ENCODE assay signal across 8 cellular contexts in genomic region chr13:99528547-99528946, GRCh38. TPM values are rescaled to one million over a fixed set of nuclear protein-coding genes. Genes with fewer than 3 reads are reported as not detected.
A peak's percentile ranks its signal among the peaks of the same experiment; 100 is the strongest.
DNase-seq lines count a peak whose midpoint lies in the region; ATAC-seq and TF ChIP-seq lines count a peak whose summit lies in the region.

No MANE protein-coding gene starts in this region.

- H3K9ac ChIP-seq in liver (ENCODE audit: low read depth in 1 of 2, low read length in 2 of 2), result no peak overlapping the region

- ATAC-seq in heart left ventricle (no peak), left ventricle myocardium superior (no peak), HG03103 (IDR thresholded peaks at IDR 0.05; ENCODE audit: low read depth, unreplicated experiment) (peak; percentile 69), GM21526 (IDR thresholded peaks at IDR 0.05; ENCODE audit: low FRiP score, unreplicated experiment) (no peak)

- H3K4me1 ChIP-seq in heart left ventricle (peaks cover 0 to 8% (median 0%) of the 10 kb centered on the region in 12 donors), liver (ENCODE audit: control insufficient read depth in 4 of 4, insufficient read depth in 4 of 4, low read length in 3 of 4) (peaks cover 0 to 10% (median 6%) of the 10 kb centered on the region in 4 donors)

- H3K27me3 ChIP-seq in heart left ventricle (no peaks in the 10 kb centered on the region), liver (ENCODE audit: control insufficient read depth in 4 of 4, insufficient read depth in 4 of 4, low read length in 3 of 4) (no peaks in the 10 kb centered on the region)

- intact Hi-C loops in heart left ventricle (cut with DNase I), result no loop called here
- intact Hi-C loops in left ventricle myocardium superior (cut with micrococcal nuclease), result no loop called here

- in situ Hi-C loops in SK-MEL-5 (cut with HindIII; ENCODE audit: low pct_unique_long_range_greater_than_20kb, low sequenced_read_pairs), result no loop called here

- peak in 7 of 12 donors; percentile 9 to 35 (median 13) for TF ChIP-seq CTCF in heart left ventricle (IDR thresholded peaks at IDR 0.05)
- peak; percentile 46 for TF ChIP-seq CTCF in liver (IDR thresholded peaks at IDR 0.05; ENCODE audit: low read depth, low read length, missing input control)

- no peak overlapping the region for H3K4me3 ChIP-seq in heart left ventricle
- no peak overlapping the region for H3K4me3 ChIP-seq in liver (ENCODE audit: low read depth in 1 of 3, low read length in 3 of 3)

- DNase-seq in heart left ventricle (no peak), left ventricle myocardium superior (no peak), SK-MEL-5 (ENCODE audit: low read depth, low spot score) (peak; percentile 50), NCI-H226 (no peak)
- DNase-seq in stimulated activated CD4-positive, alpha-beta T cell treated with anti-CD3 and anti-CD28 coated beads, Interleukin-15, amount 100 ng/mL, for 24 hours, result no peak

- H3K9me3 ChIP-seq in heart left ventricle, result no peaks in the 10 kb centered on the region
- H3K9me3 ChIP-seq in liver (ENCODE audit: control insufficient read depth in 4 of 4, low read length in 3 of 4), result no peaks in the 10 kb centered on the region

- peaks cover 0 to 78% (median 42%) of the 10 kb centered on the region in 9 donors for H3K36me3 ChIP-seq in heart left ventricle
- peaks cover 1 to 17% (median 7%) of the 10 kb centered on the region in 4 donors for H3K36me3 ChIP-seq in liver (ENCODE audit: control insufficient read depth in 4 of 4, insufficient read depth in 3 of 4, low read depth in 1 of 4, low read length in 3 of 4)

- no peak for TF ChIP-seq POLR2A in heart left ventricle (IDR thresholded peaks at IDR 0.05)

- TF ChIP-seq RAD21 in liver (IDR thresholded peaks at IDR 0.05), result peak; percentile 78 to 86

- H3K27ac ChIP-seq in heart left ventricle (no peak overlapping the region), liver (ENCODE audit: low read depth in 1 of 2, low read length in 2 of 2) (no peak overlapping the region)

TF ChIP-seq in liver, 16 proteins besides CTCF, POLR2A, EP300 and RAD21:
- TF ChIP-seq HNF4A (conservative IDR thresholded peaks at IDR 0.05) (no peak), FOXA2 (IDR thresholded peaks at IDR 0.05) (no peak), HNF4G (IDR thresholded peaks at IDR 0.05) (no peak), TAF1 (conservative IDR thresholded peaks at IDR 0.05) (no peak), SP1 (IDR thresholded peaks at IDR 0.05) (no peak), YY1 (IDR thresholded peaks at IDR 0.05) (no peak), GABPA (IDR thresholded peaks at IDR 0.05 in 1 of 2, conservative IDR thresholded peaks at IDR 0.05 in 1 of 2) (no peak), RXRA (IDR thresholded peaks at IDR 0.05) (no peak), EGR1 (IDR thresholded peaks at IDR 0.05; ENCODE audit: low read depth in 2 of 2) (no peak)

RNA-seq across cellular contexts. Expression of gene TM9SF2, which starts 27.3 kb away (rescaled TPM):
- total RNA-seq in heart left ventricle, result 10 to 100 TPM; 54.2 to 83.4 (median 68.2) TPM
- 10 to 100 TPM; 22.4 to 84.3 TPM for polyA plus RNA-seq in heart left ventricle
- 59.9 TPM for total RNA-seq in left ventricle myocardium superior
- 247 and 272 TPM in 2 replicates for total RNA-seq in SK-MEL-5 (2014; rRNA removed; shearing (Covaris generic))
- polyA plus RNA-seq in SK-MEL-5 (2015; cell fraction: cytosol; rRNA removed), result 111 and 137 TPM in 2 replicates
- 42.7 and 44.8 TPM in 2 replicates for polyA plus RNA-seq in SK-MEL-5 (2015; cell fraction: nucleus; rRNA removed)
- total RNA-seq in liver, result 100 to 1,000 TPM; 105 to 112 TPM
- 10 to 100 TPM; 70.2 to 92.9 TPM for polyA plus RNA-seq in liver
